ENCODE assay signal across 27 cellular contexts in the genomic region with DNA sequence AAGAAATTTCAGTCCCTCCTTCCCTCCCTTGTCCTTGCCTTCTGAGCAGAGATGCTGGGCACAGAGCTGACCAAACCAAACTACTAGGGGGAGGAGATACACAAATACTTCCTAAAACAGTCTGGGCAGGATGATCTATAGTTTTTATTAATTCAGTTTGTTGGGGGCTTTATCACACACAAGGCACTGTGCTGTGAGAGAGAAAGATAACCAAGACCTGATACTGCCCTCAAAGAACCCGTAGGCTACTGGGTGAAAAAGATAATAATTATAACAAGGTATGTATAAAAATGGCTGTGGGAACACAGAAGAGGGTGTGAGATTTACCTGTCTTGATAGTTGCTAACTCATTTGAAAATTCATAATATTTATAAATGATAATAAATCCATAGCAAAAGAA.
"Had no signal": no experiment of that assay in that cellular context is flagged by ENCODE, and none has a peak within 500 bp of the region (broad histone marks: within the 10 kb centered on the region; RNA-seq: fewer than 3 reads in every experiment).

No MANE protein-coding gene starts in this region.

- H3K36me3 ChIP-seq: neural progenitor cell, ovary, right lobe of liver, sigmoid colon, spleen, suprapubic skin, tibial nerve, upper lobe of left lung, vagina had no signal

- H3K4me3 ChIP-seq: neural progenitor cell, ovary, psoas muscle, right lobe of liver, sigmoid colon, smooth muscle cell, spleen, suprapubic skin, testis, tibial nerve, upper lobe of left lung, vagina had no signal

- DNase-seq: natural killer cell; occipital lobe; ovary; psoas muscle; right cardiac atrium; right lobe of liver; sigmoid colon; spleen; stimulated activated CD4-positive, alpha-beta T cell treated with anti-CD3 and anti-CD28 coated beads, Interleukin-12 subunit alpha, Interleukin-12 subunit beta, amount 100 ng/mL, for 4 hours; stimulated activated CD4-positive, alpha-beta T cell treated with anti-CD3 and anti-CD28 coated beads, Interleukin-1b, Interleukin-23, amount 100 ng/mL, for 48 hours; stimulated activated CD4-positive, alpha-beta T cell treated with anti-CD3 and anti-CD28 coated beads, Interleukin-4, amount 100 ng/mL, for 1 hour; stimulated activated CD4-positive, alpha-beta T cell treated with anti-CD3 and anti-CD28 coated beads, Interleukin-4, amount 100 ng/mL, for 4 hours; stimulated activated CD8-positive, alpha-beta memory T cell treated with anti-CD3 and anti-CD28 coated beads, Interleukin-4, amount 100 ng/mL, for 48 hours; stimulated activated naive CD4-positive, alpha-beta T cell; stimulated activated naive CD8-positive, alpha-beta T cell treated with anti-CD3 and anti-CD28 coated beads, Interleukin-15, amount 100 ng/mL, for 72 hours; stimulated activated naive CD8-positive, alpha-beta T cell treated with anti-CD3 and anti-CD28 coated beads, Interleukin-15, Interleukin-2, amounts not matched to agents 100 U/mL and 50 U/mL, for 24 hours; substantia nigra; testis; trophoblast cell; upper lobe of left lung had no signal

- ATAC-seq: natural killer cell; psoas muscle; right cardiac atrium; right lobe of liver; stimulated activated memory B cell treated with anti-CD40 and anti-IgM and Interleukin-4, amounts not matched to agents 10 μg/mL and 1 μg/mL and 100 μg/mL, for 72 hours; stimulated activated naive CD8-positive, alpha-beta T cell treated with anti-CD3 and anti-CD28 coated beads, Interleukin-15, amount 100 ng/mL, for 72 hours; stimulated activated naive CD8-positive, alpha-beta T cell treated with anti-CD3 and anti-CD28 coated beads, Interleukin-15, Interleukin-2, amounts not matched to agents 100 U/mL and 50 U/mL, for 24 hours had no signal

- H3K27ac ChIP-seq: neural progenitor cell, ovary, parathyroid adenoma, psoas muscle, right lobe of liver, sigmoid colon, spleen, suprapubic skin, testis, tibial nerve, upper lobe of left lung, vagina had no signal

- H3K4me1 ChIP-seq: parathyroid adenoma, psoas muscle, right lobe of liver, sigmoid colon, spleen, suprapubic skin, upper lobe of left lung, vagina had no signal

- H3K27me3 ChIP-seq: neural progenitor cell, ovary, right lobe of liver, sigmoid colon, spleen, suprapubic skin, testis, tibial nerve, upper lobe of left lung, vagina had no signal

- H3K9me3 ChIP-seq: ovary, psoas muscle, right lobe of liver, sigmoid colon, spleen, suprapubic skin, testis, tibial nerve, upper lobe of left lung, vagina had no signal
